Comparison of ENCODE assay signal across 16 cellular contexts in genomic region chr1:244224487-244225430, GRCh38.
DNase-seq lines count a peak whose midpoint lies in the region; ATAC-seq and TF ChIP-seq lines count a peak whose summit lies in the region.
"Had no signal": no experiment of that assay in that cellular context is flagged by ENCODE, and none has a peak within 500 bp of the region (broad histone marks: within the 10 kb centered on the region; RNA-seq: fewer than 3 reads in every experiment).

No MANE protein-coding gene starts in this region.

- H3K36me3 ChIP-seq in muscle layer of duodenum (ENCODE audit: control insufficient read depth in 1 of 2, insufficient read depth in 2 of 2, low read length in 2 of 2) (no peaks in the 10 kb centered on the region), vagina (no peaks in the 10 kb centered on the region)
- H3K36me3 ChIP-seq: gastroesophageal sphincter, HAP-1 had no signal

- peak overlapping the region; percentile 82 to 95 for H3K4me3 Mint-ChIP-seq in CD14-positive monocyte

- H3K27me3 Mint-ChIP-seq in CD14-positive monocyte (ENCODE audit: low read depth in 3 of 3) = peaks cover 0 to 1% (median 0%) of the 10 kb centered on the region in 3 donors

- intact Hi-C loops in CD14-positive monocyte (cut with micrococcal nuclease) (no loop called here), vagina (cut with DNase I) (no loop called here)

- H3K4me1 ChIP-seq in muscle layer of duodenum (ENCODE audit: control insufficient read depth in 1 of 2, insufficient read depth in 2 of 2, low read length in 2 of 2) (no peaks in the 10 kb centered on the region), vagina (no peaks in the 10 kb centered on the region)
- H3K4me1 ChIP-seq: gastroesophageal sphincter, HAP-1 had no signal

- peaks cover 2 to 5% of the 10 kb centered on the region in 2 donors for H3K36me3 Mint-ChIP-seq in CD14-positive monocyte

- peak; percentile 87 for DNase-seq in CD14-positive monocyte (ENCODE audit: low spot score)
- DNase-seq in NOMO-1 treated with DMSO at 0.1 percent for 48 hours (lab: John Stamatoyannopoulos, UW; ENCODE audit: unreplicated experiment) = peak; percentile 89
- DNase-seq in fibroblast of gingiva (ENCODE audit: low read depth) = peak; percentile 12
- no peak for DNase-seq in NAMALWA (ENCODE audit: low spot score)
- no peak for DNase-seq in vagina (ENCODE audit: extremely low spot score in 2 of 2)
- DNase-seq in cerebellar nuclear complex (lab: John Stamatoyannopoulos, UW) = no peak
- DNase-seq: effector CD8-positive, alpha-beta T cell; NCI-H1417 treated with DMSO at 0.1 percent for 48 hours; NCI-H69; occipital lobe; SHP77 treated with DMSO at 0.1 percent for 48 hours; stimulated activated CD4-positive, alpha-beta T cell treated with anti-CD3 and anti-CD28 coated beads, Interleukin-15, amount 100 ng/mL, for 24 hours had no signal

- TF ChIP-seq CTCF in CD14-positive monocyte (IDR thresholded peaks at IDR 0.05) = no peak
- no peak for TF ChIP-seq CTCF in vagina (IDR thresholded peaks at IDR 0.05)

- H3K27ac ChIP-seq in muscle layer of duodenum (ENCODE audit: low read length) = peak overlapping the region; percentile 51
- no peak overlapping the region for H3K27ac ChIP-seq in vagina
- H3K27ac ChIP-seq: gastroesophageal sphincter had no signal

- peak overlapping the region in 1 of 2 donors; percentile 37 for H3K4me3 ChIP-seq in muscle layer of duodenum (ENCODE audit: low read depth in 1 of 2, low read length in 2 of 2)
- H3K4me3 ChIP-seq in vagina = no peak overlapping the region
- H3K4me3 ChIP-seq: gastroesophageal sphincter, HAP-1 had no signal

- ATAC-seq in GM21825 (IDR thresholded peaks at IDR 0.05; ENCODE audit: unreplicated experiment) = no peak
- ATAC-seq: gastroesophageal sphincter had no signal

- peaks cover 44% of the 10 kb centered on the region for H3K4me1 Mint-ChIP-seq in CD14-positive monocyte

- no peaks in the 10 kb centered on the region for H3K9me3 Mint-ChIP-seq in CD14-positive monocyte

- H3K27me3 ChIP-seq in muscle layer of duodenum (ENCODE audit: low read depth, low read length) = no peaks in the 10 kb centered on the region
- H3K27me3 ChIP-seq in vagina = no peaks in the 10 kb centered on the region

- H3K9me3 ChIP-seq in muscle layer of duodenum (ENCODE audit: control insufficient read depth in 1 of 2, low read length in 2 of 2) (no peaks in the 10 kb centered on the region), vagina (no peaks in the 10 kb centered on the region)
- H3K9me3 ChIP-seq: gastroesophageal sphincter, HAP-1 had no signal

- H3K27ac Mint-ChIP-seq in CD14-positive monocyte = peak overlapping the region; percentile 96 to 99 (median 98)

- TF ChIP-seq POLR2A in vagina (IDR thresholded peaks at IDR 0.05) = no peak

Comparison
In these comparisons a context has a peak if more than half of its experiments do, and no peak if none do; other contexts are left out.
1. DNase-seq: peak in CD14-positive monocyte (single experiment), NOMO-1 treated with DMSO at 0.1 percent for 48 hours (single experiment) and fibroblast of gingiva (single experiment); none in NAMALWA (single experiment), vagina (0 of 2) and cerebellar nuclear complex (0 of 2).